In genomic region chr6:170055786-170056185, GRCh38 we compare ENCODE assay signal across 7 cellular contexts.
A peak's percentile ranks its signal among the peaks of the same experiment; 100 is the strongest.
DNase-seq lines count a peak whose midpoint lies in the region; ATAC-seq and TF ChIP-seq lines count a peak whose summit lies in the region.
"Not testable (repeated sequence)": the region's sequence is repeated elsewhere in the genome, so short reads cannot be mapped to it uniquely, and the experiment has no call there.

No MANE protein-coding gene starts in this region.

- not testable (repeated sequence) for ATAC-seq in left lobe of liver, sciatic nerve

- not testable (repeated sequence) for H3K9me3 Mint-ChIP-seq in neural crest cell, type B pancreatic cell

- H3K4me1 Mint-ChIP-seq in neural crest cell; type B pancreatic cell (ENCODE audit: unreplicated experiment): not testable (repeated sequence)

- not testable (repeated sequence) for H3K27me3 Mint-ChIP-seq in neural crest cell (ENCODE audit: low read depth); type B pancreatic cell

- not testable (repeated sequence) for TF ChIP-seq CTCF in neural crest cell (conservative IDR thresholded peaks at IDR 0.05); type B pancreatic cell (conservative IDR thresholded peaks at IDR 0.05)

- intact Hi-C loops in cardiac septum (cut with DNase I); sciatic nerve (cut with DNase I): not testable (repeated sequence)

- H3K27ac Mint-ChIP-seq in neural crest cell (ENCODE audit: unreplicated experiment) = peak overlapping the region; percentile 50
- not testable (repeated sequence) for H3K27ac Mint-ChIP-seq in type B pancreatic cell

- H3K36me3 Mint-ChIP-seq in neural crest cell (ENCODE audit: low read depth); type B pancreatic cell: not testable (repeated sequence)

- H3K4me3 Mint-ChIP-seq in neural crest cell, type B pancreatic cell: not testable (repeated sequence)

- DNase-seq in NCI-H69 (lab: John Stamatoyannopoulos, UW) = peak; percentile 28
- peak; percentile 32 for DNase-seq in activated CD8-positive, alpha-beta memory T cell treated with anti-CD3 and anti-CD28 coated beads, Interleukin-2, amount 50 U/mL, for 48 hours
- DNase-seq in cardiac septum (ENCODE audit: low spot score) = peak; percentile 46
- peak; percentile 31 for DNase-seq in left lobe of liver (ENCODE audit: low spot score)
- not testable (repeated sequence) for DNase-seq in neural crest cell (ENCODE audit: low read depth, low spot score)
- DNase-seq in sciatic nerve (ENCODE audit: low spot score) = peak; percentile 26
- DNase-seq in type B pancreatic cell (ENCODE audit: extremely low spot score, unreplicated experiment) = peak; percentile 49
